In genomic region chr3:149901770-149902169, GRCh38 we compare ENCODE assay signal across 28 cellular contexts.
"Had no signal": no experiment of that assay in that cellular context is flagged by ENCODE, and none has a peak within 500 bp of the region (broad histone marks: within the 10 kb centered on the region; RNA-seq: fewer than 3 reads in every experiment).

No MANE protein-coding gene starts in this region.

- H3K36me3 Mint-ChIP-seq: natural killer cell, neural progenitor cell had no signal

- H3K4me1 Mint-ChIP-seq: mesothelial cell of epicardium, nephron progenitor cell, neural progenitor cell had no signal

- H3K4me1 ChIP-seq: neural progenitor cell, parathyroid adenoma, right lobe of liver, stomach, upper lobe of right lung had no signal

- H3K27ac Mint-ChIP-seq: nephron progenitor cell; stimulated activated naive B cell treated with anti-CD40 and anti-IgM and Interleukin-4, amounts not matched to agents 10 μg/mL and 1 μg/mL and 100 μg/mL, for 72 hours had no signal

- H3K9me3 ChIP-seq: left ventricle myocardium inferior, neutrophil, right atrium auricular region, right lobe of liver, stomach, thoracic aorta, tibial artery, upper lobe of right lung had no signal

- FAIRE-seq: urothelium cell line had no signal

- DNase-seq: islet precursor cell; left ventricle myocardium inferior; mesendoderm; naive B cell; natural killer cell; nephron progenitor cell; occipital lobe; right lobe of liver; stimulated activated CD4-positive, alpha-beta T cell treated with anti-CD3 and anti-CD28 coated beads, Interleukin-1b, Interleukin-23, amount 100 ng/mL, for 48 hours; stimulated activated CD4-positive, alpha-beta T cell treated with anti-CD3 and anti-CD28 coated beads, Interleukin-2, amount 100 ng/mL, for 48 hours; stimulated activated CD4-positive, alpha-beta T cell treated with anti-CD3 and anti-CD28 coated beads, Interleukin-4, amount 100 ng/mL, for 4 hours; stimulated activated CD8-positive, alpha-beta memory T cell treated with anti-CD3 and anti-CD28 coated beads, Interleukin-4, amount 100 ng/mL, for 48 hours; stimulated activated naive B cell treated with anti-CD40 and anti-IgM and Interleukin-4, amounts not matched to agents 10 μg/mL and 1 μg/mL and 100 μg/mL, for 72 hours; stimulated activated naive CD8-positive, alpha-beta T cell treated with anti-CD3 and anti-CD28 coated beads, Interleukin-15, Interleukin-2, amounts not matched to agents 100 U/mL and 50 U/mL, for 24 hours; stomach; tibial artery; trophoblast cell; upper lobe of right lung had no signal

- H3K4me3 ChIP-seq: hepatocyte, left ventricle myocardium inferior, lung, neural progenitor cell, right atrium auricular region, right lobe of liver, smooth muscle cell, stomach, thoracic aorta, tibial artery, upper lobe of right lung had no signal

- H3K27me3 ChIP-seq: hepatocyte, neural progenitor cell, neutrophil, right atrium auricular region, right lobe of liver, stomach, tibial artery, upper lobe of right lung had no signal

- H3K9me3 Mint-ChIP-seq: naive B cell; natural killer cell; nephron progenitor cell; neural progenitor cell; stimulated activated naive B cell treated with anti-CD40 and anti-IgM and Interleukin-4, amounts not matched to agents 10 μg/mL and 1 μg/mL and 100 μg/mL, for 72 hours had no signal

- H3K4me3 Mint-ChIP-seq: mesothelial cell of epicardium; naive B cell; natural killer cell; nephron progenitor cell; neural progenitor cell; stimulated activated naive B cell treated with anti-CD40 and anti-IgM and Interleukin-4, amounts not matched to agents 10 μg/mL and 1 μg/mL and 100 μg/mL, for 72 hours had no signal

- ATAC-seq: natural killer cell; right lobe of liver; stimulated activated naive B cell treated with anti-CD40 and anti-IgM and Interleukin-4, amounts not matched to agents 10 μg/mL and 1 μg/mL and 100 μg/mL, for 72 hours; stimulated activated naive CD8-positive, alpha-beta T cell treated with anti-CD3 and anti-CD28 coated beads, Interleukin-15, Interleukin-2, amounts not matched to agents 100 U/mL and 50 U/mL, for 24 hours; upper lobe of right lung had no signal

- H3K36me3 ChIP-seq: neural progenitor cell, right atrium auricular region, thoracic aorta, tibial artery had no signal

- H3K27me3 Mint-ChIP-seq: naive B cell; stimulated activated naive B cell treated with anti-CD40 and anti-IgM and Interleukin-4, amounts not matched to agents 10 μg/mL and 1 μg/mL and 100 μg/mL, for 72 hours had no signal
